8 cellular contexts compared by ENCODE assay signal in the genomic region with DNA sequence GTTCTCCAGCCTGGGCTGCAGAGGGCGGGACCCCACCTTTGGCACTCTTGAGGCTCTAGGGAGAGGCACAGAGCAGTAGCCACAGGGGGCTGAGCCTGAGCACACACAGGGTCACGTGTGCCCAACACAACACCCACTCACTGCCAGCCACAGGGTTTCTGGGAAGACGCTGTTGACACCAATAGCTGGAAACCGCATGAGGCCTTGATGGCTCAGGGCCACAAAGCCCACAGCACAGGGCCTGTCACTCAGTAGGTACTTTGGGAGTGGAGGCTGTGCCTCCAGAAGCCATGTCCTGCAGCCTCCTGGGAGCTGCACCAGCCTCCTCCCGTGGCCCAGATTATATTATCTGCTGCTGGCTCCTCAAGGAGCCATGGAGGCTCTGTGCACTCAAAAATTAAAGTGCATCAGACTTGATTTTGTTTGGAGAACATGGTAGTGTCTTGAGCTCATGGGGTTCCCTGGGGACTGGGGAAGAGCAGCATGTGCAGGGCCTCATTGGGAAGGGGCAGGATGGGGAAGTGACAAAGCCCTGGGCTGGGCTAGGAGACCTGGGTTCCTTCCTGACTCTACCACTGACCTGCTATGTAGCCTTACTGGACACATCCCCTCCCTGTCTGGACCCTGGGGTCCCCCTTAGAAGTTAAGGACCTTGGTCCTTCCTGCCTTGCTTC. TPM values are rescaled to one million over a fixed set of nuclear protein-coding genes. Genes with fewer than 3 reads are reported as not detected.
DNase-seq lines count a peak whose midpoint lies in the region; ATAC-seq and FAIRE-seq lines count a peak whose summit lies in the region.

No MANE protein-coding gene starts in this region.

- FAIRE-seq in urothelium cell line (lab: Jason Lieb, UNC): no peak

- ATAC-seq in GM19035 (IDR thresholded peaks at IDR 0.05; ENCODE audit: unreplicated experiment): peak; percentile 62
- ATAC-seq in sciatic nerve: peak; percentile 74

- intact Hi-C loops in sciatic nerve (cut with DNase I): no loop called here

- peak; percentile 44 for DNase-seq in NCI-H2196 (lab: John Stamatoyannopoulos, UW; ENCODE audit: unreplicated experiment)
- peak; percentile 81 for DNase-seq in activated CD8-positive, alpha-beta memory T cell treated with anti-CD3 and anti-CD28 coated beads, Interleukin-2, amount 50 U/mL, for 4 hours
- peak; percentile 89 for DNase-seq in fibroblast of gingiva (ENCODE audit: low read depth)
- DNase-seq in sciatic nerve (ENCODE audit: low spot score): peak; percentile 84
- peak; percentile 79 for DNase-seq in urothelium cell line (ENCODE audit: low spot score)
- DNase-seq in HuH-7 (ENCODE audit: low spot score): no peak
- no peak for DNase-seq in HPDE6-E6E7 (ENCODE audit: extremely low spot score)

RNA-seq across cellular contexts. Expression of gene SREBF1, which starts 12.5 kb away (rescaled TPM):
- 257 TPM for total RNA-seq in sciatic nerve

Comparison
In these comparisons a context has a peak if more than half of its experiments do, and no peak if none do; other contexts are left out.
1. DNase-seq: peak in NCI-H2196 (single experiment), activated CD8-positive, alpha-beta memory T cell treated with anti-CD3 and anti-CD28 coated beads, Interleukin-2, amount 50 U/mL, for 4 hours (single experiment), fibroblast of gingiva (single experiment), sciatic nerve (single experiment) and urothelium cell line (single experiment); none in HuH-7 (single experiment) and HPDE6-E6E7 (single experiment).